8 cellular contexts compared by ENCODE assay signal in the genomic region with DNA sequence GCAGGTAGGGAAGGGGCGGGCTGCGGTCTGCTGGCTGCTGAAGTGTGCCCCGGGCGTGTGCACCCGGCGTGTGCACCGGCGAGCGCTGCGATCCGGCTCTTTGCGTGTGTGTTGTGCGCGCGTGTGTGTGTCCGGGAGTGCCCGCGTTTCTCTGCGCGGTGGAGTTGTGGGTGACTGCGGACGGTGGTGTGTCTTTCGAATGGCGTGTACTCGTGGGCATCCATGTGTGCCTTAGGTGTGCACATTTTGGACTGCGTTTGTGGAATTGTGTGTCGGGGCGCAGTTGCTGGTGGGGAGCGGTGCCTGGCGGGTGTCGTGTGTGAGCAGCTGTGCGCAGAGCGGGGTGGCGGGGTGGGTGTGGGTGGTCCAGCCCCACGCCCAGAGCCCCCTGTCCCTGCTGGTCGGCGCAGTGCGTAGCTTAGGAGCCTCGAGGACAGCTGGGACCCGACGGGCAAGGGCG. TPM values are rescaled to one million over a fixed set of nuclear protein-coding genes. Genes with fewer than 3 reads are reported as not detected.
A peak's percentile ranks its signal among the peaks of the same experiment; 100 is the strongest.
DNase-seq lines count a peak whose midpoint lies in the region; ATAC-seq and TF ChIP-seq lines count a peak whose summit lies in the region.

No MANE protein-coding gene starts in this region.

- H3K36me3 ChIP-seq in OCI-LY3 (replicated peaks; ENCODE audit: low read depth, low read length) (no peaks in the 10 kb centered on the region), mammary epithelial cell (ENCODE audit: insufficient read depth, low read length) (no peaks in the 10 kb centered on the region), transverse colon (no peaks in the 10 kb centered on the region)

- H3K4me2 ChIP-seq in OCI-LY3 (ENCODE audit: low read length), result peak overlapping the region; percentile 84
- peak overlapping the region; percentile 95 for H3K4me2 ChIP-seq in mammary epithelial cell (ENCODE audit: insufficient read depth, low read depth, low read length)

- intact Hi-C loops in mammary epithelial cell (cut with micrococcal nuclease), result loop anchor here (1.0 to 10.0 kb wide), 4 partner anchors 158 to 362 kb away; no protein-coding TSS in a partner anchor
- intact Hi-C loops in transverse colon (cut with DNase I; ENCODE audit: low total_unique reads), result loop anchor here (5.0 kb wide), 1 partner anchor 104 kb away; no protein-coding TSS in a partner anchor

- no peak for TF ChIP-seq POLR2A in transverse colon (IDR thresholded peaks at IDR 0.05)

- ATAC-seq in GM21717 (IDR thresholded peaks at IDR 0.05; ENCODE audit: unreplicated experiment) (peak; percentile 13), memory B cell (ENCODE audit: low read depth) (peak; percentile 18)

- H3K27ac ChIP-seq in OCI-LY3 (ENCODE audit: low read length) (no peak overlapping the region), mammary epithelial cell (ENCODE audit: insufficient read depth, low read depth, low read length) (no peak overlapping the region), transverse colon (peak overlapping the region; percentile 82 to 95 (median 91))

- peak overlapping the region; percentile 89 for H3K4me3 ChIP-seq in OCI-LY3 (ENCODE audit: low read length)
- H3K4me3 ChIP-seq in mammary epithelial cell (replicated peaks in 1 of 3; ENCODE audit: insufficient read depth in 1 of 3, low read depth in 2 of 3, low read length in 3 of 3), result peak overlapping the region; percentile 58 to 89 (median 87)
- peak overlapping the region; percentile 65 to 95 (median 84) for H3K4me3 ChIP-seq in transverse colon

- TF ChIP-seq EP300 in transverse colon (IDR thresholded peaks at IDR 0.05; ENCODE audit: low read depth), result no peak

- no peak for TF ChIP-seq CTCF in OCI-LY3 (IDR thresholded peaks at IDR 0.05; ENCODE audit: low read depth, low read length)
- no peak for TF ChIP-seq CTCF in mammary epithelial cell (conservative IDR thresholded peaks at IDR 0.05 in 1 of 2, IDR thresholded peaks at IDR 0.05 in 1 of 2; ENCODE audit: extremely low read depth in 1 of 2, insufficient read depth in 1 of 2, low read depth in 1 of 2, low read length in 2 of 2)
- TF ChIP-seq CTCF in transverse colon (IDR thresholded peaks at IDR 0.05), result no peak

- no peak overlapping the region for H2AFZ ChIP-seq in OCI-LY3 (ENCODE audit: low read depth, low read length)
- peak overlapping the region; percentile 79 for H2AFZ ChIP-seq in mammary epithelial cell (ENCODE audit: low read depth, low read length)

- DNase-seq in AG08396 (ENCODE audit: low spot score) (peak; percentile 51), mammary epithelial cell (peak; percentile 39), memory B cell (ENCODE audit: low spot score in 2 of 2) (no peak), transverse colon (no peak), NCI-H774 (lab: John Stamatoyannopoulos, UW) (no peak), COLO668 (lab: John Stamatoyannopoulos, UW; ENCODE audit: unreplicated experiment) (no peak)

- peaks cover 2% of the 10 kb centered on the region for H3K9me3 Mint-ChIP-seq in memory B cell

- peaks cover 40% of the 10 kb centered on the region for H4K20me1 ChIP-seq in OCI-LY3 (ENCODE audit: insufficient read depth, low read length)
- no peaks in the 10 kb centered on the region for H4K20me1 ChIP-seq in mammary epithelial cell (ENCODE audit: insufficient read depth, low read length)

- peak overlapping the region; percentile 54 for H3K27ac Mint-ChIP-seq in memory B cell

- no peaks in the 10 kb centered on the region for H3K79me2 ChIP-seq in OCI-LY3 (ENCODE audit: low read length)
- peaks cover 54% of the 10 kb centered on the region for H3K79me2 ChIP-seq in mammary epithelial cell (ENCODE audit: insufficient read depth, low read length)

- peaks cover 31% of the 10 kb centered on the region for H3K4me1 Mint-ChIP-seq in memory B cell

- H3K9ac ChIP-seq in OCI-LY3 (ENCODE audit: low read length), result peak overlapping the region; percentile 66
- peak overlapping the region; percentile 35 for H3K9ac ChIP-seq in mammary epithelial cell (ENCODE audit: insufficient read depth, low read length)

- H3K4me1 ChIP-seq in OCI-LY3 (ENCODE audit: low read length), result peaks cover 16% of the 10 kb centered on the region
- H3K4me1 ChIP-seq in mammary epithelial cell (ENCODE audit: insufficient read depth, low read length), result peaks cover 14% of the 10 kb centered on the region
- peaks cover 18 to 50% (median 32%) of the 10 kb centered on the region in 4 donors for H3K4me1 ChIP-seq in transverse colon

- no peaks in the 10 kb centered on the region for H3K9me3 ChIP-seq in OCI-LY3 (ENCODE audit: insufficient read depth, low read length)
- no peaks in the 10 kb centered on the region for H3K9me3 ChIP-seq in mammary epithelial cell (replicated peaks; ENCODE audit: insufficient read depth, low read length)
- H3K9me3 ChIP-seq in transverse colon, result no peaks in the 10 kb centered on the region

- CTCF ChIA-PET in mammary epithelial cell (lab: Charles Lee; ENCODE audit: low non-redundant PET), result interaction anchor here (0.6 to 1.1 kb wide), 3 partner anchors 105 to 206 kb away, joined by 3 to 8 read pairs (median 3); no protein-coding TSS in a partner anchor

- no peaks in the 10 kb centered on the region for H3K27me3 Mint-ChIP-seq in memory B cell

- H3K4me3 Mint-ChIP-seq in memory B cell, result peak overlapping the region; percentile 99

- no peaks in the 10 kb centered on the region for H3K36me3 Mint-ChIP-seq in memory B cell

- in situ Hi-C loops in mammary epithelial cell (cut with MboI; ENCODE audit: low sequenced_read_pairs in 2 of 2) (loop anchor here in 1 of 2 donors (10.0 kb wide), 2 partner anchors 102 to 178 kb away; a partner anchor contains a TSS), transverse colon (cut with MboI; ENCODE audit: low pct_ligation_motif_present in 1 of 4, low pct_unique_long_range_greater_than_20kb in 1 of 4, low sequenced_read_pairs in 3 of 4) (no loop called here)

- dilution Hi-C loops in mammary epithelial cell (cut with HindIII; ENCODE audit: low sequenced_read_pairs), result no loop called here

- 2% methylated on average over 18 of the region's 42 CpGs for WGBS in mammary epithelial cell (ENCODE audit: low coverage, missing lambda C conversion rate)
- WGBS in transverse colon (ENCODE audit: low coverage in 1 of 2), 2 donors, result 2% methylated on average over 42 of the region's 42 CpGs; no CpG with 5 or more reads in 1 of the 2 donors

- H3K27me3 ChIP-seq in OCI-LY3 (ENCODE audit: low read depth, low read length), result peaks cover 33% of the 10 kb centered on the region
- no peaks in the 10 kb centered on the region for H3K27me3 ChIP-seq in mammary epithelial cell (ENCODE audit: insufficient read depth, low read length)
- H3K27me3 ChIP-seq in transverse colon, result no peaks in the 10 kb centered on the region

- BruUV-seq in mammary epithelial cell (replicated peaks; lab: Mats Ljungman, UMichigan), result TSS peak; percentile 13

RNA-seq across cellular contexts. Expression of a gene that starts 0.5 kb away (rescaled TPM):
- total RNA-seq in mammary epithelial cell, result 10 to 100 TPM; 26.3 to 82.8 TPM
- 75.1 TPM for polyA plus RNA-seq in mammary epithelial cell
- 56.5 TPM for polyA minus RNA-seq in mammary epithelial cell
- total RNA-seq in transverse colon, result 100 to 1,000 TPM in 3 of 4 donors, 10 to 100 TPM in 1; 88.9 to 221 (median 129) TPM

Comparison
In these comparisons a context has a peak if more than half of its experiments do, and no peak if none do; other contexts are left out.
1. DNase-seq: peak in AG08396 (single experiment) and mammary epithelial cell (single experiment); none in memory B cell (0 of 2), transverse colon (single experiment), NCI-H774 (single experiment) and COLO668 (single experiment).
2. H3K27ac ChIP-seq: peak in transverse colon (4 of 4); none in OCI-LY3 (single experiment) and mammary epithelial cell (single experiment).
3. Peak in every context shown above with its lines, with median percentiles within 50 percentile points of each other: H3K4me3 ChIP-seq.